Comparison of ENCODE assay signal across 1 cellular context in genomic region chr19:9827325-9828238, GRCh38.
TF ChIP-seq lines count a peak whose summit lies in the region.

Gene UBL5, plus strand, starts transcription at chr19:9827918. Its CDS starts 420 bp downstream, at chr19:9828338.

TF ChIP-seq in K562, 482 proteins besides CTCF, POLR2A, EP300 and RAD21 (continued from another document and continues in another):
- TF ChIP-seq ZBTB12 (CRISPR knock-in tag; IDR thresholded peaks at IDR 0.05) (no peak), ZNF12 (CRISPR knock-in tag; IDR thresholded peaks at IDR 0.05) (0 out of 2 replicates have a peak, but pooled peaks have one; percentile 48), ARID4B (CRISPR knock-in tag; IDR thresholded peaks at IDR 0.05) (peak; percentile 82), SUPT5H (IDR thresholded peaks at IDR 0.05) (peak; percentile 97), XRCC5 (IDR thresholded peaks at IDR 0.05; ENCODE audit: low read depth, low read length) (peak; percentile 85; the same call in 1 of the 2 replicates), RAD51 (IDR thresholded peaks at IDR 0.05; ENCODE audit: borderline replicate concordance, low read depth) (peak; percentile 56; the same call in 1 of the 2 replicates), SP1 (CRISPR knock-in tag; IDR thresholded peaks at IDR 0.05) (peak; percentile 68), POLR2AphosphoS5 (IDR thresholded peaks at IDR 0.05; ENCODE audit: control insufficient read depth, insufficient read depth, low read depth, low read length) (peak; percentile 92), ZNF212 (CRISPR knock-in tag; IDR thresholded peaks at IDR 0.05) (no peak), DIDO1 (tag; IDR thresholded peaks at IDR 0.05; ENCODE audit: low read depth) (peak; percentile 95), HDAC2 (IDR thresholded peaks at IDR 0.05) (peak; percentile 89), RCOR1 (IDR thresholded peaks at IDR 0.05; ENCODE audit: borderline replicate concordance in 1 of 2, low read depth in 2 of 2, low read length in 2 of 2) (peak in 1 of 2 experiments; percentile 51; a peak in 1 of 4 replicates), TFAP4 (CRISPR knock-in tag; IDR thresholded peaks at IDR 0.05; ENCODE audit: borderline replicate concordance) (peak; percentile 39), PML (IDR thresholded peaks at IDR 0.05; ENCODE audit: low read length) (peak; percentile 62), ZEB2 (IDR thresholded peaks at IDR 0.05) (peak; percentile 72), ELK3 (CRISPR knock-in tag; IDR thresholded peaks at IDR 0.05) (no peak), NR1H2 (CRISPR knock-in tag; IDR thresholded peaks at IDR 0.05) (no peak), MED1 (CRISPR knock-in tag; IDR thresholded peaks at IDR 0.05; ENCODE audit: borderline replicate concordance) (no peak), GTF2B (IDR thresholded peaks at IDR 0.05; ENCODE audit: extremely low read depth, insufficient read length) (no peak), MYC (IDR thresholded peaks at IDR 0.05; ENCODE audit: low read depth, low read length) (peak; percentile 75; the same call in 1 of the 2 replicates), MYC (CRISPR knock-in tag; IDR thresholded peaks at IDR 0.05; ENCODE audit: borderline replicate concordance, low read depth) (peak; percentile 49; the same call in 1 of the 2 replicates), ETV5 (CRISPR knock-in tag; IDR thresholded peaks at IDR 0.05; ENCODE audit: low read depth) (peak; percentile 52; the same call in 1 of the 2 replicates), BRF1 (IDR thresholded peaks at IDR 0.05; ENCODE audit: borderline replicate concordance, extremely low read depth, insufficient read length) (no peak), IRF1 (CRISPR knock-in tag; IDR thresholded peaks at IDR 0.05; ENCODE audit: borderline replicate concordance) (no peak), HDAC6 (IDR thresholded peaks at IDR 0.05; ENCODE audit: low read depth, low read length) (no peak), ZBTB26 (CRISPR knock-in tag; IDR thresholded peaks at IDR 0.05) (no peak), ZNF696 (CRISPR knock-in tag; conservative IDR thresholded peaks at IDR 0.05) (no peak), CBFA2T2 (conservative IDR thresholded peaks at IDR 0.05) (no peak; the same call in 1 of the 2 replicates), PHF8 (IDR thresholded peaks at IDR 0.05; ENCODE audit: borderline replicate concordance, low read length) (peak; percentile 94), HIVEP1 (CRISPR knock-in tag; IDR thresholded peaks at IDR 0.05) (no peak), ZC3H8 (IDR thresholded peaks at IDR 0.05) (no peak), ATF6 (CRISPR knock-in tag; IDR thresholded peaks at IDR 0.05) (0 out of 2 replicates have a peak, but pooled peaks have one; percentile 72), ARNT (IDR thresholded peaks at IDR 0.05) (no peak)
